ENCODE assay signal across 14 cellular contexts in genomic region chr17:78422872-78423588, GRCh38.
"Had no signal": no experiment of that assay in that cellular context is flagged by ENCODE, and none has a peak within 500 bp of the region (broad histone marks: within the 10 kb centered on the region; RNA-seq: fewer than 3 reads in every experiment).

No MANE protein-coding gene starts in this region.

- H3K9me3 Mint-ChIP-seq: activated B cell treated with CpG ODN at 0.5 μM for 24 hours; activated CD4-positive, alpha-beta T cell treated with anti-CD3 and anti-CD28 coated beads, Interleukin-2, amount 10 ng/mL, durations not matched to agents 7 days and 5 days had no signal

- H3K36me3 ChIP-seq: ovary had no signal

- H3K27ac Mint-ChIP-seq: activated B cell treated with CpG ODN at 0.5 μM for 24 hours; activated naive CD8-positive, alpha-beta T cell had no signal

- H3K27ac ChIP-seq: esophagus muscularis mucosa, ovary had no signal

- H3K27me3 Mint-ChIP-seq: activated B cell treated with CpG ODN at 0.5 μM for 24 hours; activated CD4-positive, alpha-beta T cell treated with anti-CD3 and anti-CD28 coated beads, Interleukin-2, amount 10 ng/mL, durations not matched to agents 7 days and 5 days; activated naive CD8-positive, alpha-beta T cell had no signal

- H3K27me3 ChIP-seq: esophagus muscularis mucosa, ovary had no signal

- FAIRE-seq: endometrium had no signal

- H3K4me3 Mint-ChIP-seq: activated B cell treated with CpG ODN at 0.5 μM for 24 hours; activated CD4-positive, alpha-beta T cell treated with anti-CD3 and anti-CD28 coated beads, Interleukin-2, amount 10 ng/mL, durations not matched to agents 7 days and 5 days; activated naive CD8-positive, alpha-beta T cell had no signal

- ATAC-seq: left lobe of liver had no signal

- H3K9me3 ChIP-seq: esophagus muscularis mucosa, ovary had no signal

- H3K4me3 ChIP-seq: esophagus muscularis mucosa, ovary had no signal

- DNase-seq: activated B cell treated with CpG ODN at 0.5 μM for 24 hours; activated CD4-positive, alpha-beta T cell treated with anti-CD3 and anti-CD28 coated beads, Interleukin-2, amount 10 ng/mL, durations not matched to agents 7 days and 5 days; activated effector memory CD4-positive, alpha-beta T cell treated with Interleukin-2 at 50 U/mL for 16 hours; activated T-cell treated with anti-CD3 and anti-CD28 coated beads for 4 hours; cerebellar nuclear complex; foreskin fibroblast; head of caudate nucleus; ovary; stimulated activated CD4-positive, alpha-beta T cell treated with anti-CD3 and anti-CD28 coated beads, Interleukin-4, amount 100 ng/mL, for 4 hours; trophoblast cell had no signal
